ENCODE assay signal across 12 cellular contexts in genomic region chr18:3213231-3214059, GRCh38. TPM values are rescaled to one million over a fixed set of nuclear protein-coding genes. Genes with fewer than 3 reads are reported as not detected.
DNase-seq lines count a peak whose midpoint lies in the region; ATAC-seq, FAIRE-seq and TF ChIP-seq lines count a peak whose summit lies in the region.
"Had no signal": no experiment of that assay in that cellular context is flagged by ENCODE, and none has a peak within 500 bp of the region (broad histone marks: within the 10 kb centered on the region; RNA-seq: fewer than 3 reads in every experiment).

No MANE protein-coding gene starts in this region.

- no peak for TF ChIP-seq CTCF in nephron progenitor cell (IDR thresholded peaks at IDR 0.05)

- no peaks in the 10 kb centered on the region for H3K27me3 Mint-ChIP-seq in activated T-cell treated with anti-CD3 and anti-CD28 coated beads, Interleukin-2, amount 50 U/mL, for 4 hours (ENCODE audit: low read depth)
- no peaks in the 10 kb centered on the region for H3K27me3 Mint-ChIP-seq in activated T-cell treated with anti-CD3 and anti-CD28 coated beads, Interleukin-2, amount 50 U/mL, for 72 hours (ENCODE audit: low read depth)
- no peaks in the 10 kb centered on the region for H3K27me3 Mint-ChIP-seq in stimulated activated naive B cell treated with anti-CD40 and anti-IgM and Interleukin-4, amounts not matched to agents 10 μg/mL and 1 μg/mL and 100 μg/mL, for 72 hours
- H3K27me3 Mint-ChIP-seq in nephron progenitor cell (ENCODE audit: low read depth, poor library complexity), result peaks cover 3% of the 10 kb centered on the region

- FAIRE-seq in colon (lab: Jason Lieb, UNC), result peak; percentile 53

- no peak for DNase-seq in activated T-cell treated with anti-CD3 and anti-CD28 coated beads, Interleukin-2, amount 50 U/mL, for 4 hours
- DNase-seq in activated T-cell treated with anti-CD3 and anti-CD28 coated beads, Interleukin-2, amount 50 U/mL, for 72 hours, result no peak
- DNase-seq in NAMALWA (ENCODE audit: low spot score) (peak; percentile 19), nephron progenitor cell (no peak)
- no peak for DNase-seq in stimulated activated naive B cell treated with anti-CD40 and anti-IgM and Interleukin-4, amounts not matched to agents 10 μg/mL and 1 μg/mL and 100 μg/mL, for 72 hours
- DNase-seq: activated CD4-positive, alpha-beta T cell treated with anti-CD3 and anti-CD28 coated beads, Interleukin-2, amount 50 U/mL, for 1 hour; NCI-H1092; uterus had no signal

- no peak overlapping the region for H3K27ac Mint-ChIP-seq in activated T-cell treated with anti-CD3 and anti-CD28 coated beads, Interleukin-2, amount 50 U/mL, for 72 hours
- H3K27ac Mint-ChIP-seq in stimulated activated naive B cell treated with anti-CD40 and anti-IgM and Interleukin-4, amounts not matched to agents 10 μg/mL and 1 μg/mL and 100 μg/mL, for 72 hours, result no peak overlapping the region
- H3K27ac Mint-ChIP-seq in nephron progenitor cell, result no peak overlapping the region

- peak; percentile 50 to 65 for ATAC-seq in activated T-cell treated with anti-CD3 and anti-CD28 coated beads, Interleukin-2, amount 50 U/mL, for 4 hours
- ATAC-seq in activated T-cell treated with anti-CD3 and anti-CD28 coated beads, Interleukin-2, amount 50 U/mL, for 72 hours (replicated peaks in 1 of 2), result no peak
- ATAC-seq in stimulated activated naive B cell treated with anti-CD40 and anti-IgM and Interleukin-4, amounts not matched to agents 10 μg/mL and 1 μg/mL and 100 μg/mL, for 72 hours (replicated peaks), result peak; percentile 45 to 54
- ATAC-seq in GM19023 (IDR thresholded peaks at IDR 0.05; ENCODE audit: unreplicated experiment), result no peak
- ATAC-seq in GM19395 (IDR thresholded peaks at IDR 0.05; ENCODE audit: unreplicated experiment), result no peak

- no peaks in the 10 kb centered on the region for H3K9me3 Mint-ChIP-seq in activated T-cell treated with anti-CD3 and anti-CD28 coated beads, Interleukin-2, amount 50 U/mL, for 4 hours
- H3K9me3 Mint-ChIP-seq in activated T-cell treated with anti-CD3 and anti-CD28 coated beads, Interleukin-2, amount 50 U/mL, for 72 hours, result no peaks in the 10 kb centered on the region
- no peaks in the 10 kb centered on the region for H3K9me3 Mint-ChIP-seq in stimulated activated naive B cell treated with anti-CD40 and anti-IgM and Interleukin-4, amounts not matched to agents 10 μg/mL and 1 μg/mL and 100 μg/mL, for 72 hours
- H3K9me3 Mint-ChIP-seq in nephron progenitor cell, result peaks cover 13% of the 10 kb centered on the region

- peaks cover 22% of the 10 kb centered on the region for H3K4me1 Mint-ChIP-seq in activated T-cell treated with anti-CD3 and anti-CD28 coated beads, Interleukin-2, amount 50 U/mL, for 4 hours (ENCODE audit: low read depth)
- H3K4me1 Mint-ChIP-seq in activated T-cell treated with anti-CD3 and anti-CD28 coated beads, Interleukin-2, amount 50 U/mL, for 72 hours (ENCODE audit: low read depth), result peaks cover 29% of the 10 kb centered on the region
- H3K4me1 Mint-ChIP-seq in stimulated activated naive B cell treated with anti-CD40 and anti-IgM and Interleukin-4, amounts not matched to agents 10 μg/mL and 1 μg/mL and 100 μg/mL, for 72 hours, result peaks cover 0 to 5% of the 10 kb centered on the region in 2 donors
- peaks cover 36% of the 10 kb centered on the region for H3K4me1 Mint-ChIP-seq in nephron progenitor cell

- peaks cover 9% of the 10 kb centered on the region for H3K36me3 Mint-ChIP-seq in activated T-cell treated with anti-CD3 and anti-CD28 coated beads, Interleukin-2, amount 50 U/mL, for 4 hours (ENCODE audit: insufficient read depth)
- no peaks in the 10 kb centered on the region for H3K36me3 Mint-ChIP-seq in activated T-cell treated with anti-CD3 and anti-CD28 coated beads, Interleukin-2, amount 50 U/mL, for 72 hours (ENCODE audit: insufficient read depth in 2 of 2)
- H3K36me3 Mint-ChIP-seq in stimulated activated naive B cell treated with anti-CD40 and anti-IgM and Interleukin-4, amounts not matched to agents 10 μg/mL and 1 μg/mL and 100 μg/mL, for 72 hours, result peaks cover 9% of the 10 kb centered on the region in 2 donors
- no peaks in the 10 kb centered on the region for H3K36me3 Mint-ChIP-seq in nephron progenitor cell (ENCODE audit: low read depth)

- H3K4me3 Mint-ChIP-seq in activated T-cell treated with anti-CD3 and anti-CD28 coated beads, Interleukin-2, amount 50 U/mL, for 4 hours, result no peak overlapping the region
- peak overlapping the region in 1 of 2 donors; percentile 25 for H3K4me3 Mint-ChIP-seq in activated T-cell treated with anti-CD3 and anti-CD28 coated beads, Interleukin-2, amount 50 U/mL, for 72 hours
- no peak overlapping the region for H3K4me3 Mint-ChIP-seq in stimulated activated naive B cell treated with anti-CD40 and anti-IgM and Interleukin-4, amounts not matched to agents 10 μg/mL and 1 μg/mL and 100 μg/mL, for 72 hours
- no peak overlapping the region for H3K4me3 Mint-ChIP-seq in nephron progenitor cell

RNA-seq across cellular contexts. Expression of gene MYOM1, which starts 6.3 kb away (rescaled TPM):
- total RNA-seq in activated T-cell treated with anti-CD3 and anti-CD28 coated beads, Interleukin-2, amount 50 U/mL, for 4 hours, result under 1 TPM; 0.16 to 0.42 (median 0.25) TPM
- total RNA-seq in activated T-cell treated with anti-CD3 and anti-CD28 coated beads, Interleukin-2, amount 50 U/mL, for 72 hours, result 1 to 10 TPM in 1 of 2 donors, under 1 TPM in 1; 0.39 to 1.1 TPM
- total RNA-seq: RPMI7951 had no signal

RNA-seq across cellular contexts. Expression of gene MYL12A, which starts 34.2 kb away (rescaled TPM):
- 100 to 1,000 TPM; 166 to 171 (median 169) TPM for total RNA-seq in activated T-cell treated with anti-CD3 and anti-CD28 coated beads, Interleukin-2, amount 50 U/mL, for 4 hours
- 100 to 1,000 TPM; 425 to 483 TPM for total RNA-seq in activated T-cell treated with anti-CD3 and anti-CD28 coated beads, Interleukin-2, amount 50 U/mL, for 72 hours

RNA-seq across cellular contexts. Expression of gene MYL12B, which starts 48.5 kb away (rescaled TPM):
- total RNA-seq in activated T-cell treated with anti-CD3 and anti-CD28 coated beads, Interleukin-2, amount 50 U/mL, for 4 hours, result 100 to 1,000 TPM; 190 to 203 (median 194) TPM
- 100 to 1,000 TPM; 235 to 276 TPM for total RNA-seq in activated T-cell treated with anti-CD3 and anti-CD28 coated beads, Interleukin-2, amount 50 U/mL, for 72 hours

Comparison
In these comparisons a context has a peak if more than half of its experiments do, and no peak if none do; other contexts are left out.
1. ATAC-seq: peak in activated T-cell treated with anti-CD3 and anti-CD28 coated beads, Interleukin-2, amount 50 U/mL, for 4 hours (2 of 2) and stimulated activated naive B cell treated with anti-CD40 and anti-IgM and Interleukin-4, amounts not matched to agents 10 μg/mL and 1 μg/mL and 100 μg/mL, for 72 hours (2 of 2); none in activated T-cell treated with anti-CD3 and anti-CD28 coated beads, Interleukin-2, amount 50 U/mL, for 72 hours (0 of 2), GM19023 (single experiment) and GM19395 (single experiment).